In the genomic region with DNA sequence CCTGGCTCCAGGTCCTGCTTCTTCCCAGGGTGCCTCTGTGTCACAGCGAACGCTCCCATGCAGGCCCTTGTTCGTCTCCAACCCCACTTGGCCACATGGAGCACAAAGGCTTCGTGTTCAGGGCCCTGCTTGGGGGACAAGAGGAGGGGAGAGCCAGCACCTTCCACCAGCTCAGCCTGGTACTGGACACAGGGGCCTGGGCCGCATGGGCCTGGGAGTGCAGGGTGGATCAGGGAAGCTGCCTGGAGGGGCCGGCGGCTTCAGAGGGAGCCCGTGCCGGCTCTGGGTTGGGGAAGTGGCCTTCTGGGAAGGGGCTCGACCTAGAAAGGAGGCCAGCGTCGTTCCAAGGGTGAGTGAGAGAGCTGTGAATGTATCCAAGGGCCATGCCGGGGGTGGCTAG, we compare ENCODE assay signal across 16 cellular contexts. TPM values are rescaled to one million over a fixed set of nuclear protein-coding genes. Genes with fewer than 3 reads are reported as not detected.
DNase-seq lines count a peak whose midpoint lies in the region; ATAC-seq and TF ChIP-seq lines count a peak whose summit lies in the region.
"Had no signal": no experiment of that assay in that cellular context is flagged by ENCODE, and none has a peak within 500 bp of the region (broad histone marks: within the 10 kb centered on the region; RNA-seq: fewer than 3 reads in every experiment).

No MANE protein-coding gene starts in this region.

- no peak overlapping the region for H3K23ac ChIP-seq in neuronal stem cell (ENCODE audit: low read depth, low read length, poor library complexity)

- CTCF ChIA-PET in mammary epithelial cell (lab: Charles Lee; ENCODE audit: low non-redundant PET): no interaction called here

- H2BK120ac ChIP-seq in neuronal stem cell (ENCODE audit: low read depth, low read length): no peak overlapping the region

- WGBS in neuronal stem cell (ENCODE audit: extremely low coverage in 2 of 2, insufficient read length in 2 of 2, insufficient replicate concordance in 1 of 2), 2 donors: no CpG with 5 or more reads among the region's 13 CpGs
- 80% methylated on average over 10 of the region's 13 CpGs for WGBS in mammary epithelial cell (ENCODE audit: low coverage, missing lambda C conversion rate)

- H3K9ac ChIP-seq in DND-41 (ENCODE audit: low read depth, low read length) (no peak overlapping the region), OCI-LY1 (ENCODE audit: low read length) (no peak overlapping the region; the same call in 1 of the 2 replicates), neuronal stem cell (ENCODE audit: low read depth, low read length, poor library complexity) (peak overlapping the region; percentile 7), mammary epithelial cell (ENCODE audit: insufficient read depth, low read length) (no peak overlapping the region), colonic mucosa (ENCODE audit: low read depth in 2 of 2, low read length in 2 of 2) (no peak overlapping the region)

- no peaks in the 10 kb centered on the region for H3K36me3 ChIP-seq in DND-41 (ENCODE audit: insufficient read depth, low read length)
- peaks cover 47% of the 10 kb centered on the region for H3K36me3 ChIP-seq in OCI-LY1 (ENCODE audit: insufficient read depth, low read length)
- no peaks in the 10 kb centered on the region for H3K36me3 ChIP-seq in neuronal stem cell (replicated peaks in 1 of 2; ENCODE audit: control insufficient read depth in 2 of 2, insufficient read depth in 2 of 2, low read length in 2 of 2)
- no peaks in the 10 kb centered on the region for H3K36me3 ChIP-seq in mammary epithelial cell (ENCODE audit: insufficient read depth, low read length)
- no peaks in the 10 kb centered on the region for H3K36me3 ChIP-seq in colonic mucosa
- H3K36me3 ChIP-seq: BE2C had no signal

- H4K91ac ChIP-seq in neuronal stem cell (ENCODE audit: low read depth, low read length, poor library complexity): no peak overlapping the region

- H3K4me2 ChIP-seq in DND-41 (ENCODE audit: insufficient read depth, low read length): no peak overlapping the region
- peak overlapping the region; percentile 82 for H3K4me2 ChIP-seq in OCI-LY1 (ENCODE audit: low read length)
- H3K4me2 ChIP-seq in neuronal stem cell (ENCODE audit: insufficient read depth, low read length, poor library complexity, severe bottlenecking): no peak overlapping the region
- no peak overlapping the region for H3K4me2 ChIP-seq in mammary epithelial cell (ENCODE audit: insufficient read depth, low read depth, low read length)

- no peak overlapping the region for H2BK15ac ChIP-seq in neuronal stem cell (ENCODE audit: low read length)

- peak overlapping the region; percentile 66 for H3K18ac ChIP-seq in neuronal stem cell (ENCODE audit: low read length)

- no peaks in the 10 kb centered on the region for H4K20me1 ChIP-seq in DND-41 (ENCODE audit: insufficient read depth, low read length)
- H4K20me1 ChIP-seq in OCI-LY1 (ENCODE audit: insufficient read depth, low read length): no peaks in the 10 kb centered on the region
- no peaks in the 10 kb centered on the region for H4K20me1 ChIP-seq in mammary epithelial cell (ENCODE audit: insufficient read depth, low read length)

- H3K4me1 ChIP-seq in DND-41 (ENCODE audit: insufficient read depth, low read length) (peaks cover 87% of the 10 kb centered on the region), OCI-LY1 (ENCODE audit: insufficient read depth, low read length, severe bottlenecking) (peaks cover 100% of the 10 kb centered on the region), neuronal stem cell (ENCODE audit: control insufficient read depth in 2 of 2, insufficient read depth in 1 of 2, low read depth in 1 of 2, low read length in 2 of 2) (peaks cover 0 to 2% of the 10 kb centered on the region in 2 donors), mammary epithelial cell (ENCODE audit: insufficient read depth, low read length) (peaks cover 10% of the 10 kb centered on the region), colonic mucosa (no peaks in the 10 kb centered on the region)
- H3K4me1 ChIP-seq: BE2C had no signal

- in situ Hi-C loops in mammary epithelial cell (cut with MboI; ENCODE audit: low sequenced_read_pairs in 2 of 2): loop anchor here (25.0 kb wide), 2 partner anchors 312 to 512 kb away; no protein-coding TSS in a partner anchor

- H3K4me3 ChIP-seq in DND-41 (ENCODE audit: low read depth in 1 of 2, low read length in 2 of 2) (no peak overlapping the region), OCI-LY1 (ENCODE audit: low read depth, low read length, poor library complexity, severe bottlenecking) (peak overlapping the region; percentile 69), neuronal stem cell (ENCODE audit: low read length in 2 of 2) (no peak overlapping the region), mammary epithelial cell (replicated peaks in 1 of 3; ENCODE audit: insufficient read depth in 1 of 3, low read depth in 2 of 3, low read length in 3 of 3) (no peak overlapping the region), colonic mucosa (no peak overlapping the region)

- H2AFZ ChIP-seq in DND-41 (ENCODE audit: low read depth, low read length): no peak overlapping the region
- no peak overlapping the region for H2AFZ ChIP-seq in OCI-LY1 (ENCODE audit: low read length)
- no peak overlapping the region for H2AFZ ChIP-seq in neuronal stem cell (ENCODE audit: low read length)
- H2AFZ ChIP-seq in mammary epithelial cell (ENCODE audit: low read depth, low read length): no peak overlapping the region

- no peak overlapping the region for H4K8ac ChIP-seq in neuronal stem cell (ENCODE audit: low read depth, low read length)

- H3F3A ChIP-seq in OCI-LY1 (ENCODE audit: insufficient read depth, low read length): no peaks in the 10 kb centered on the region

- H3K4ac ChIP-seq in neuronal stem cell (ENCODE audit: low read length): no peak overlapping the region

- no peak overlapping the region for H3K14ac ChIP-seq in neuronal stem cell (ENCODE audit: low read length)

- intact Hi-C loops in mammary epithelial cell (cut with micrococcal nuclease): no loop called here
- intact Hi-C loops in colonic mucosa (cut with DNase I): no loop called here

- DNase-seq in DND-41 (no peak), neuronal stem cell (ENCODE audit: low spot score) (no peak), NCI-H748 treated with DMSO at 0.1 percent for 48 hours (lab: John Stamatoyannopoulos, UW) (no peak), mammary epithelial cell (no peak), colonic mucosa (no peak)
- DNase-seq: ACHN; BE2C; CD4-positive, alpha-beta memory T cell; DMS153; DMS79; GF-D8; GOT3; H9 had no signal

- H3K79me1 ChIP-seq in neuronal stem cell (ENCODE audit: low read depth, low read length): no peaks in the 10 kb centered on the region

- H3K9me3 ChIP-seq in DND-41 (ENCODE audit: insufficient read depth, low read length, severe bottlenecking) (no peaks in the 10 kb centered on the region), OCI-LY1 (ENCODE audit: low read length) (no peaks in the 10 kb centered on the region), neuronal stem cell (replicated peaks in 1 of 2; ENCODE audit: control insufficient read depth in 2 of 2, insufficient read depth in 1 of 2, low read depth in 1 of 2, low read length in 2 of 2) (no peaks in the 10 kb centered on the region), mammary epithelial cell (replicated peaks; ENCODE audit: insufficient read depth, low read length) (no peaks in the 10 kb centered on the region), colonic mucosa (no peaks in the 10 kb centered on the region)
- H3K9me3 ChIP-seq: BE2C had no signal

- H3K27ac ChIP-seq in DND-41 (ENCODE audit: low read length) (peak overlapping the region; percentile 69), OCI-LY1 (ENCODE audit: low read depth, low read length, poor library complexity, severe bottlenecking) (peak overlapping the region; percentile 84), neuronal stem cell (replicated peaks; ENCODE audit: low read length) (no peak overlapping the region), mammary epithelial cell (ENCODE audit: insufficient read depth, low read depth, low read length) (no peak overlapping the region), colonic mucosa (no peak overlapping the region)

- no peak for ATAC-seq in DND-41 (ENCODE audit: insufficient read depth, low read depth)
- ATAC-seq: HepG2 had no signal

- TF ChIP-seq CTCF in DND-41 (IDR thresholded peaks at IDR 0.05; ENCODE audit: borderline replicate concordance, extremely low read depth, low read length, poor library complexity, severe bottlenecking): no peak
- TF ChIP-seq CTCF in OCI-LY1 (IDR thresholded peaks at IDR 0.05; ENCODE audit: low read length): no peak
- no peak for TF ChIP-seq CTCF in mammary epithelial cell (conservative IDR thresholded peaks at IDR 0.05 in 1 of 2, IDR thresholded peaks at IDR 0.05 in 1 of 2; ENCODE audit: extremely low read depth in 1 of 2, insufficient read depth in 1 of 2, low read depth in 1 of 2, low read length in 2 of 2)
- TF ChIP-seq CTCF in colonic mucosa (IDR thresholded peaks at IDR 0.05): no peak

- dilution Hi-C loops in mammary epithelial cell (cut with HindIII; ENCODE audit: low sequenced_read_pairs): no loop called here

- H2BK12ac ChIP-seq in neuronal stem cell (ENCODE audit: low read length): no peak overlapping the region

- no peaks in the 10 kb centered on the region for H3K9me2 ChIP-seq in OCI-LY1 (ENCODE audit: low read depth, low read length)

- H2BK5ac ChIP-seq in neuronal stem cell (ENCODE audit: low read length): no peak overlapping the region

- no peaks in the 10 kb centered on the region for H3K79me2 ChIP-seq in DND-41 (ENCODE audit: insufficient read depth, low read length)
- H3K79me2 ChIP-seq in OCI-LY1 (ENCODE audit: insufficient read depth, low read length): no peaks in the 10 kb centered on the region
- H3K79me2 ChIP-seq in mammary epithelial cell (ENCODE audit: insufficient read depth, low read length): no peaks in the 10 kb centered on the region

- H3K27me3 ChIP-seq in DND-41 (ENCODE audit: insufficient read depth, low read length, poor library complexity): no peaks in the 10 kb centered on the region
- no peaks in the 10 kb centered on the region for H3K27me3 ChIP-seq in OCI-LY1 (ENCODE audit: insufficient read depth, low read length)
- peaks cover 0 to 8% (median 0%) of the 10 kb centered on the region in 3 experiments for H3K27me3 ChIP-seq in neuronal stem cell (ENCODE audit: control insufficient read depth in 3 of 3, insufficient read depth in 3 of 3, low read depth in 1 of 3, low read length in 3 of 3)
- H3K27me3 ChIP-seq in mammary epithelial cell (ENCODE audit: insufficient read depth, low read length): no peaks in the 10 kb centered on the region
- no peaks in the 10 kb centered on the region for H3K27me3 ChIP-seq in colonic mucosa

- H2AK5ac ChIP-seq in neuronal stem cell (ENCODE audit: low read depth, low read length): peak overlapping the region; percentile 35

- BruUV-seq in mammary epithelial cell (replicated peaks; lab: Mats Ljungman, UMichigan): no TSS peak

RNA-seq across cellular contexts. Expression of gene UMODL1, which starts 53.0 kb away (rescaled TPM):
- not detected for polyA plus RNA-seq in neuronal stem cell (2013, experiment 1 of 2)
- polyA plus RNA-seq in neuronal stem cell (2013, experiment 2 of 2): not detected
- total RNA-seq in mammary epithelial cell: under 1 TPM in 1 of 2 donors, not detected in 1; under 0.01 TPM
- not detected for polyA plus RNA-seq in mammary epithelial cell
- not detected for polyA minus RNA-seq in mammary epithelial cell
- under 1 TPM; 0.35 to 0.37 TPM for total RNA-seq in colonic mucosa
- total RNA-seq: H9, HepG2 had no signal
- polyA plus RNA-seq: CD14-positive monocyte, HepG2 had no signal

Comparison
In these comparisons a context has a peak if more than half of its experiments do, and no peak if none do; other contexts are left out.
1. H3K27ac ChIP-seq: peak in DND-41 (single experiment) and OCI-LY1 (single experiment); none in neuronal stem cell (single experiment), mammary epithelial cell (single experiment) and colonic mucosa (single experiment).